ENCODE assay signal across 22 cellular contexts in the genomic region with DNA sequence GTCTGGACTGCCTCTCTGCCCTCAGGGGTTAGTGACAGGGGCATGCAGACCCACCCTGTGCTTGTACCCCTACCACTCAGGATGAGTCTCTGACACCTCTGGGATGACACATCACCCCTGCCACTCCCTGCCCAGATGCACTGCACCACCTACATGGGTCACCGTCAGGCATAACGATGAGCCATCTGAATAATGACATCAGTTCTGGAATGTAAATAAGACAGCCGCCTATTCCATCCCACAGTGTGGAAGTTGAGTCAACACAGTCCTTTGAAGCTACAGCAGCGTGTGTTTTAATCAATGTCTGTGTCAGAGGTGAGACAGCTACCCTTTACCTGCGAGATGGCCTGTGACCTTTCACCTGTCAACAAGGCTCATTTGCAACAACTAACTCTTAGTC.
A peak's percentile ranks its signal among the peaks of the same experiment; 100 is the strongest.
DNase-seq lines count a peak whose midpoint lies in the region; ATAC-seq and TF ChIP-seq lines count a peak whose summit lies in the region.
"Had no signal": no experiment of that assay in that cellular context is flagged by ENCODE, and none has a peak within 500 bp of the region (broad histone marks: within the 10 kb centered on the region; RNA-seq: fewer than 3 reads in every experiment).

No MANE protein-coding gene starts in this region.

- H3K4me2 ChIP-seq in hepatocyte: no peak overlapping the region
- H3K4me2 ChIP-seq: A549, neural progenitor cell, PC-9 had no signal

- no peaks in the 10 kb centered on the region for H3K36me3 Mint-ChIP-seq in activated CD4-positive, alpha-beta T cell treated with anti-CD3 and anti-CD28 coated beads for 36 hours (ENCODE audit: low read depth)
- no peaks in the 10 kb centered on the region for H3K36me3 Mint-ChIP-seq in activated CD4-positive, alpha-beta T cell treated with anti-CD3 and anti-CD28 coated beads, Interleukin-2, amount 10 ng/mL, durations not matched to agents 7 days and 5 days (ENCODE audit: low read depth)
- H3K36me3 Mint-ChIP-seq in brain: no peaks in the 10 kb centered on the region
- H3K36me3 Mint-ChIP-seq: neural progenitor cell had no signal

- no peak overlapping the region for H3K27ac Mint-ChIP-seq in activated CD4-positive, alpha-beta T cell treated with anti-CD3 and anti-CD28 coated beads for 36 hours
- H3K27ac Mint-ChIP-seq in activated CD4-positive, alpha-beta T cell treated with anti-CD3 and anti-CD28 coated beads, Interleukin-2, amount 10 ng/mL, durations not matched to agents 7 days and 5 days: no peak overlapping the region
- H3K27ac Mint-ChIP-seq in brain: peak overlapping the region in 4 of 5 experiments; percentile 27 to 92 (median 64)
- H3K27ac Mint-ChIP-seq: activated T-cell treated with anti-CD3 and anti-CD28 coated beads, Interleukin-2, amount 50 U/mL, for 24 hours; neural progenitor cell had no signal

- H3K36me3 ChIP-seq in hepatocyte (replicated peaks; ENCODE audit: insufficient read depth, low read depth): no peaks in the 10 kb centered on the region
- H3K36me3 ChIP-seq: BE2C, esophagus squamous epithelium, neural progenitor cell had no signal

- no peaks in the 10 kb centered on the region for H3K9me3 Mint-ChIP-seq in activated CD4-positive, alpha-beta T cell treated with anti-CD3 and anti-CD28 coated beads for 36 hours (ENCODE audit: low read depth)
- H3K9me3 Mint-ChIP-seq in activated CD4-positive, alpha-beta T cell treated with anti-CD3 and anti-CD28 coated beads, Interleukin-2, amount 10 ng/mL, durations not matched to agents 7 days and 5 days: no peaks in the 10 kb centered on the region
- H3K9me3 Mint-ChIP-seq in brain: peaks cover 0 to 2% (median 0%) of the 10 kb centered on the region in 5 experiments
- H3K9me3 Mint-ChIP-seq: neural progenitor cell had no signal

- H3K9me3 ChIP-seq in hepatocyte (ENCODE audit: low read depth): no peaks in the 10 kb centered on the region
- H3K9me3 ChIP-seq: A549, BE2C, esophagus squamous epithelium had no signal

- H4K20me1 ChIP-seq in hepatocyte (ENCODE audit: insufficient read depth, poor library complexity, severe bottlenecking): no peaks in the 10 kb centered on the region

- H3K4me1 ChIP-seq in hepatocyte (ENCODE audit: insufficient read depth): no peaks in the 10 kb centered on the region
- H3K4me1 ChIP-seq: A549, BE2C, esophagus squamous epithelium, neural progenitor cell had no signal

- no peak for TF ChIP-seq CTCF in brain (conservative IDR thresholded peaks at IDR 0.05)
- no peak for TF ChIP-seq CTCF in hepatocyte (IDR thresholded peaks at IDR 0.05; ENCODE audit: poor library complexity)

- H3K27me3 ChIP-seq in hepatocyte: no peaks in the 10 kb centered on the region
- H3K27me3 ChIP-seq: BE2C, esophagus squamous epithelium, neural progenitor cell had no signal

- CTCF ChIA-PET in activated CD4-positive, alpha-beta T cell treated with anti-CD3 and anti-CD28 coated beads for 36 hours (lab: Charles Lee): interaction anchor here (0.7 kb wide), 1 partner anchor 167 kb away, joined by 3 read pairs; no protein-coding TSS in a partner anchor
- CTCF ChIA-PET in activated CD4-positive, alpha-beta T cell treated with anti-CD3 and anti-CD28 coated beads, Interleukin-2, amount 10 ng/mL, durations not matched to agents 7 days and 5 days (lab: Charles Lee): no interaction called here

- no peaks in the 10 kb centered on the region for H3K9me2 ChIP-seq in hepatocyte (replicated peaks; ENCODE audit: insufficient read depth)

- H3K4me1 Mint-ChIP-seq in activated CD4-positive, alpha-beta T cell treated with anti-CD3 and anti-CD28 coated beads for 36 hours: no peaks in the 10 kb centered on the region
- no peaks in the 10 kb centered on the region for H3K4me1 Mint-ChIP-seq in activated CD4-positive, alpha-beta T cell treated with anti-CD3 and anti-CD28 coated beads, Interleukin-2, amount 10 ng/mL, durations not matched to agents 7 days and 5 days
- peaks cover 41% of the 10 kb centered on the region for H3K4me1 Mint-ChIP-seq in brain
- H3K4me1 Mint-ChIP-seq: central memory CD8-positive, alpha-beta T cell; neural progenitor cell had no signal

- no peak overlapping the region for H3K4me3 ChIP-seq in hepatocyte
- H3K4me3 ChIP-seq: A549, esophagus squamous epithelium, neural progenitor cell, PC-9 had no signal

- intact Hi-C loops in activated CD4-positive, alpha-beta T cell treated with anti-CD3 and anti-CD28 coated beads for 36 hours (cut with DNase I, micrococcal nuclease): no loop called here

- DNase-seq in activated CD4-positive, alpha-beta T cell treated with anti-CD3 and anti-CD28 coated beads for 36 hours: no peak
- no peak for DNase-seq in activated CD4-positive, alpha-beta T cell treated with anti-CD3 and anti-CD28 coated beads, Interleukin-2, amount 10 ng/mL, durations not matched to agents 7 days and 5 days
- DNase-seq in hepatocyte (ENCODE audit: low spot score) (peak; percentile 23), NCI-H187 treated with DMSO at 0.1 percent for 48 hours (lab: John Stamatoyannopoulos, UW) (no peak)
- no peak for DNase-seq in activated T-cell treated with anti-CD3 and anti-CD28 coated beads, Interleukin-2, amount 50 U/mL, for 48 hours
- DNase-seq: activated CD4-positive, CD25-positive, alpha-beta regulatory T cell; activated naive CD4-positive, alpha-beta T cell treated with Interleukin-2 at 50 U/mL for 16 hours; activated T-cell treated with anti-CD3 and anti-CD28 coated beads, Interleukin-2, amount 50 U/mL, for 24 hours; BE2C; Calu3; effector CD4-positive, alpha-beta T cell; esophagus squamous epithelium; IMR-90; NCI-H1436 treated with DMSO at 0.1 percent for 48 hours; PC-9; T-helper 9 cell had no signal

- H3K79me2 ChIP-seq in hepatocyte: no peaks in the 10 kb centered on the region

- H3K27ac ChIP-seq in hepatocyte (no peak overlapping the region), temporal lobe (ENCODE audit: low read depth, low read length) (peak overlapping the region; percentile 80)
- H3K27ac ChIP-seq: A549, esophagus squamous epithelium, neural progenitor cell, PC-9 had no signal

- no peak overlapping the region for H3K4me3 Mint-ChIP-seq in activated CD4-positive, alpha-beta T cell treated with anti-CD3 and anti-CD28 coated beads for 36 hours
- no peak overlapping the region for H3K4me3 Mint-ChIP-seq in activated CD4-positive, alpha-beta T cell treated with anti-CD3 and anti-CD28 coated beads, Interleukin-2, amount 10 ng/mL, durations not matched to agents 7 days and 5 days
- peak overlapping the region in 1 of 5 experiments; percentile 16 for H3K4me3 Mint-ChIP-seq in brain
- H3K4me3 Mint-ChIP-seq: activated T-cell treated with anti-CD3 and anti-CD28 coated beads, Interleukin-2, amount 50 U/mL, for 24 hours; central memory CD8-positive, alpha-beta T cell; neural progenitor cell had no signal

- no peaks in the 10 kb centered on the region for H3K27me3 Mint-ChIP-seq in activated CD4-positive, alpha-beta T cell treated with anti-CD3 and anti-CD28 coated beads for 36 hours
- no peaks in the 10 kb centered on the region for H3K27me3 Mint-ChIP-seq in activated CD4-positive, alpha-beta T cell treated with anti-CD3 and anti-CD28 coated beads, Interleukin-2, amount 10 ng/mL, durations not matched to agents 7 days and 5 days
- peaks cover 4% of the 10 kb centered on the region for H3K27me3 Mint-ChIP-seq in brain
- H3K27me3 Mint-ChIP-seq: activated T-cell treated with anti-CD3 and anti-CD28 coated beads, Interleukin-2, amount 50 U/mL, for 24 hours; central memory CD8-positive, alpha-beta T cell had no signal

- POLR2A ChIA-PET in activated CD4-positive, alpha-beta T cell treated with anti-CD3 and anti-CD28 coated beads for 36 hours (lab: Charles Lee): no interaction called here
- POLR2A ChIA-PET in activated CD4-positive, alpha-beta T cell treated with anti-CD3 and anti-CD28 coated beads, Interleukin-2, amount 10 ng/mL, durations not matched to agents 7 days and 5 days (lab: Charles Lee): no interaction called here

- 25% methylated on average over 5 of the region's 5 CpGs for WGBS in hepatocyte (ENCODE audit: low lambda C conversion rate, missing lambda C conversion rate)

- no peak overlapping the region for H2AFZ ChIP-seq in hepatocyte
- H2AFZ ChIP-seq: neural progenitor cell, PC-9 had no signal

- ATAC-seq in activated CD4-positive, alpha-beta T cell treated with anti-CD3 and anti-CD28 coated beads for 36 hours: peak; percentile 19
- no peak for ATAC-seq in HG03520 (IDR thresholded peaks at IDR 0.05; ENCODE audit: unreplicated experiment)

Comparison
In these comparisons a context has a peak if more than half of its experiments do, and no peak if none do; other contexts are left out.
1. H3K27ac Mint-ChIP-seq: peak in brain (4 of 5); none in activated CD4-positive, alpha-beta T cell treated with anti-CD3 and anti-CD28 coated beads for 36 hours (single experiment) and activated CD4-positive, alpha-beta T cell treated with anti-CD3 and anti-CD28 coated beads, Interleukin-2, amount 10 ng/mL, durations not matched to agents 7 days and 5 days (single experiment).